Comparison of ENCODE assay signal across 35 cellular contexts in genomic region chr5:45799388-45799787, GRCh38.
"Had no signal": no experiment of that assay in that cellular context is flagged by ENCODE, and none has a peak within 500 bp of the region (broad histone marks: within the 10 kb centered on the region; RNA-seq: fewer than 3 reads in every experiment).

No MANE protein-coding gene starts in this region.

- H3K27me3 ChIP-seq: MG63 had no signal

- H3K4me3 ChIP-seq: MG63 had no signal

- DNase-seq: Kasumi-1, MG63, MM.1S, MV-4-11, NCI-H1048, NCI-H1092, NCI-H1092 treated with DMSO at 0.1 percent for 48 hours, NCI-H1105, NCI-H1105 treated with DMSO at 0.1 percent for 48 hours, NCI-H1417, NCI-H1417 treated with DMSO at 0.1 percent for 48 hours, NCI-H1436, NCI-H146, NCI-H1694, NCI-H1694 treated with DMSO at 0.1 percent for 48 hours, NCI-H187, NCI-H187 treated with DMSO at 0.1 percent for 48 hours, NCI-H1930, NCI-H2029, NCI-H2029 treated with DMSO at 0.1 percent for 48 hours, NCI-H2081, NCI-H2081 treated with DMSO at 0.1 percent for 48 hours, NCI-H2107, NCI-H2171, NCI-H2171 treated with DMSO at 0.1 percent for 48 hours, NCI-H2227 treated with DMSO at 0.1 percent for 48 hours, NCI-H226, NCI-H345, NCI-H446, NCI-H446 treated with DMSO at 0.1 percent for 48 hours, NCI-H510A, NCI-H510A treated with DMSO at 0.1 percent for 48 hours, NCI-H524, NCI-H524 treated with DMSO at 0.1 percent for 48 hours, NCI-H526 had no signal

- H3K36me3 ChIP-seq: MG63 had no signal
